6 cellular contexts compared by ENCODE assay signal in the genomic region with DNA sequence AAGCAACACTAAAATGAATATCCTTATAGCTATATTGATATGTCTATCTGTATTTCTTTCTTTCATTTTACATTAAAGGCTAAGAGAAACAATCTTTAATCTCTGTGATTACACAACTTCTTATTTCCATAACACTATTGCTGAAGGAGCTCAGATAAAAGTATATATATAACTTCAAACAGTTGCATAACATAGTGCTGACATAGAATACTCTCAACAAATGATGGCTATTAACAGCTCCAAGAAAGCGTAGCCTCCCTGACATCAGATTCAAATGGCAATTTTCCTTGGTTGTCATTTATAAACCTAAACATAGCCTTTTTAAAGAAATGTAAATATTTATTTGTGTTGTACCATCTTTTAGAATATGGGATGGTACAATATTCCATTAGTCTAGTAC.
"Had no signal": no experiment of that assay in that cellular context is flagged by ENCODE, and none has a peak within 500 bp of the region (broad histone marks: within the 10 kb centered on the region; RNA-seq: fewer than 3 reads in every experiment).

No MANE protein-coding gene starts in this region.

- ATAC-seq: GM23338, HepG2 had no signal

- DNase-seq: H9, HCEC 1CT had no signal

- H3K4me3 ChIP-seq: GM23338 had no signal

- FAIRE-seq: H1, H54, HepG2 had no signal
